In genomic region chrX:2252331-2253065, GRCh38 we compare ENCODE assay signal across 19 cellular contexts.
"Had no signal": no experiment of that assay in that cellular context is flagged by ENCODE, and none has a peak within 500 bp of the region (broad histone marks: within the 10 kb centered on the region; RNA-seq: fewer than 3 reads in every experiment).

No MANE protein-coding gene starts in this region.

- H3K9me3 ChIP-seq: uterus had no signal

- ATAC-seq: body of pancreas; esophagus mucosa; left lung; stimulated activated naive B cell treated with anti-CD40 and anti-IgM and Interleukin-4, amounts not matched to agents 10 μg/mL and 1 μg/mL and 100 μg/mL, for 72 hours; T-helper 17 cell had no signal

- H3K4me3 ChIP-seq: body of pancreas, cardiac muscle cell, left lung, uterus had no signal

- H3K27me3 ChIP-seq: body of pancreas, cardiac muscle cell, left lung, uterus had no signal

- DNase-seq: activated CD4-positive, alpha-beta memory T cell treated with anti-CD3 and anti-CD28 coated beads, Interleukin-2, amount 10 ng/mL, durations not matched to agents 7 days and 5 days; activated CD4-positive, alpha-beta T cell treated with anti-CD3 and anti-CD28 coated beads for 48 hours; activated gamma-delta T cell treated with Interleukin-2 at 50 U/mL for 16 hours; activated T-cell treated with anti-CD3 and anti-CD28 coated beads for 4 hours; anterior cingulate cortex; effector memory CD4-positive, alpha-beta T cell; foreskin melanocyte; left lung; midbrain; nucleus accumbens; stimulated activated CD4-positive, alpha-beta T cell treated with anti-CD3 and anti-CD28 coated beads, Interleukin-2, amount 100 ng/mL, for 48 hours; stimulated activated CD8-positive, alpha-beta memory T cell treated with anti-CD3 and anti-CD28 coated beads, Interleukin-4, amount 100 ng/mL, for 48 hours; stimulated activated naive B cell treated with anti-CD40 and anti-IgM and Interleukin-4, amounts not matched to agents 10 μg/mL and 1 μg/mL and 100 μg/mL, for 72 hours; T-helper 17 cell; trophoblast cell; uterus had no signal

- H3K27ac ChIP-seq: body of pancreas, cardiac muscle cell, left lung, uterus had no signal

- H3K4me1 ChIP-seq: body of pancreas, left lung, uterus had no signal

- H3K36me3 ChIP-seq: cardiac muscle cell, left lung, uterus had no signal
